40 cellular contexts compared by ENCODE assay signal in the genomic region with DNA sequence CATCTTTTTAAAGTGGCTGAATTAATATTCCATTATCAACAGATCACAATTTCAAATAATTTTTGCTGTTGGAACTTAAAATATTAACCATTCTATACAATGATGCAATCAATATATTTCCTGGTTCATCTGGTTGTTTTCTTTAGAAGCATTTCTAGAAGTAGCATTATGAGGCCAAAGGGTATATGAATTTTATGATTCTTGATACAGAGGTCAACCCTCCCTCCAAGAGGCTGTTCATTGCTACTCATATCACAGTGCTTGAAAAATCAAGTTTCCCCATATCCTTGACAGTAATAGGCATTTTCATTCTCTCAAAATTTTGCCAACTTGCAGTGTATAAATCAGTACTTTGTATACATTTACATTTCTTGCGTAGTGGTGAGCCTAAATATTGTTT.
"Had no signal": no experiment of that assay in that cellular context is flagged by ENCODE, and none has a peak within 500 bp of the region (broad histone marks: within the 10 kb centered on the region; RNA-seq: fewer than 3 reads in every experiment).

No MANE protein-coding gene starts in this region.

- H3K27ac Mint-ChIP-seq: activated naive CD4-positive, alpha-beta T cell treated with anti-CD3 and anti-CD28 coated beads for 36 hours; activated naive CD4-positive, alpha-beta T cell treated with anti-CD3 and anti-CD28 coated beads, Interleukin-2, amount 10 ng/mL, durations not matched to agents 7 days and 5 days; activated naive CD4-positive, alpha-beta T cell treated with anti-CD3 and anti-CD28 coated beads, Interleukin-2, amount 50 U/mL, for 24 hours; activated naive CD4-positive, alpha-beta T cell treated with anti-CD3 and anti-CD28 coated beads, Interleukin-2, amount 50 U/mL, for 72 hours; activated naive CD8-positive, alpha-beta T cell; activated naive CD8-positive, alpha-beta T cell treated with anti-CD3 and anti-CD28 coated beads for 36 hours; activated naive CD8-positive, alpha-beta T cell treated with anti-CD3 and anti-CD28 coated beads, Interleukin-2, amount 10 ng/mL, durations not matched to agents 7 days and 5 days; activated naive CD8-positive, alpha-beta T cell treated with anti-CD3 and anti-CD28 coated beads, Interleukin-2, amount 50 U/mL, for 24 hours; activated T-cell treated with anti-CD3 and anti-CD28 coated beads, Interleukin-2, amount 50 U/mL, for 24 hours; activated T-cell treated with anti-CD3 and anti-CD28 coated beads, Interleukin-2, amount 50 U/mL, for 72 hours; activated T-helper 1 cell treated with anti-CD3 and anti-CD28 coated beads, Interleukin-12 subunit alpha, Interleukin-12 subunit beta, Interleukin-2, Interleukin-4 antibody, amounts not matched to agents 30 ng/mL and 10 ng/mL and 1 ng/mL, durations not matched to agents 14 hours and 24 hours and 36 hours; activated T-helper 17 cell treated with anti-CD3 and anti-CD28 coated beads, Interleukin-2, amount 50 U/mL, for 72 hours; activated T-helper 2 cell treated with anti-CD3 and anti-CD28 coated beads, Interferon-gamma antibody, Interleukin-2, Interleukin-4, amounts not matched to agents 10 μg/mL and 5 μg/mL and 100 μg/mL, durations not matched to agents 14 hours and 24 hours and 36 hours; brain had no signal

- DNase-seq: activated effector memory CD4-positive, alpha-beta T cell treated with anti-CD3 and anti-CD28 coated beads, Interleukin-2, amount 50 U/mL, for 16 hours; activated effector memory CD4-positive, alpha-beta T cell treated with Interleukin-2 at 50 U/mL for 16 hours; activated gamma-delta T cell; activated gamma-delta T cell treated with Interleukin-2 at 50 U/mL for 16 hours; activated naive CD4-positive, alpha-beta T cell; activated naive CD4-positive, alpha-beta T cell treated with anti-CD3 and anti-CD28 coated beads for 36 hours; activated naive CD4-positive, alpha-beta T cell treated with anti-CD3 and anti-CD28 coated beads, Interleukin-2, amount 10 ng/mL, durations not matched to agents 7 days and 5 days; activated naive CD4-positive, alpha-beta T cell treated with anti-CD3 and anti-CD28 coated beads, Interleukin-2, amount 50 U/mL, for 16 hours; activated naive CD4-positive, alpha-beta T cell treated with Interleukin-2 at 50 U/mL for 16 hours; activated naive CD8-positive, alpha-beta T cell treated with anti-CD3 and anti-CD28 coated beads for 36 hours; activated naive CD8-positive, alpha-beta T cell treated with anti-CD3 and anti-CD28 coated beads, Interleukin-2, amount 10 ng/mL, durations not matched to agents 7 days and 5 days; activated naive CD8-positive, alpha-beta T cell treated with anti-CD3 and anti-CD28 coated beads, Interleukin-2, amount 50 U/mL, for 24 hours; activated T-cell treated with anti-CD3 and anti-CD28 coated beads, Interleukin-2, amount 50 U/mL, for 1 hour; activated T-cell treated with anti-CD3 and anti-CD28 coated beads, Interleukin-2, amount 50 U/mL, for 24 hours; activated T-cell treated with anti-CD3 and anti-CD28 coated beads, Interleukin-2, amount 50 U/mL, for 4 hours; activated T-cell treated with anti-CD3 and anti-CD28 coated beads, Interleukin-2, amount 50 U/mL, for 48 hours; activated T-cell treated with anti-CD3 and anti-CD28 coated beads, Interleukin-2, amount 50 U/mL, for 72 hours; adrenal gland; amniotic stem cell; amygdala; anterior cingulate cortex; aorta; body of pancreas; brain microvascular endothelial cell; caudate nucleus; central memory CD4-positive, alpha-beta T cell; cerebellar nuclear complex had no signal

- H3K9me3 ChIP-seq: adrenal gland, ascending aorta, body of pancreas, breast epithelium had no signal

- H3K36me3 Mint-ChIP-seq: activated naive CD4-positive, alpha-beta T cell treated with anti-CD3 and anti-CD28 coated beads, Interleukin-2, amount 10 ng/mL, durations not matched to agents 7 days and 5 days; activated naive CD4-positive, alpha-beta T cell treated with anti-CD3 and anti-CD28 coated beads, Interleukin-2, amount 50 U/mL, for 24 hours; activated naive CD4-positive, alpha-beta T cell treated with anti-CD3 and anti-CD28 coated beads, Interleukin-2, amount 50 U/mL, for 72 hours; activated naive CD8-positive, alpha-beta T cell; activated naive CD8-positive, alpha-beta T cell treated with anti-CD3 and anti-CD28 coated beads for 36 hours; activated naive CD8-positive, alpha-beta T cell treated with anti-CD3 and anti-CD28 coated beads, Interleukin-2, amount 10 ng/mL, durations not matched to agents 7 days and 5 days; brain had no signal

- H3K4me1 Mint-ChIP-seq: activated naive CD4-positive, alpha-beta T cell treated with anti-CD3 and anti-CD28 coated beads, Interleukin-2, amount 10 ng/mL, durations not matched to agents 7 days and 5 days; activated naive CD4-positive, alpha-beta T cell treated with anti-CD3 and anti-CD28 coated beads, Interleukin-2, amount 50 U/mL, for 24 hours; activated naive CD8-positive, alpha-beta T cell treated with anti-CD3 and anti-CD28 coated beads for 36 hours; activated naive CD8-positive, alpha-beta T cell treated with anti-CD3 and anti-CD28 coated beads, Interleukin-2, amount 10 ng/mL, durations not matched to agents 7 days and 5 days; activated naive CD8-positive, alpha-beta T cell treated with anti-CD3 and anti-CD28 coated beads, Interleukin-2, amount 50 U/mL, for 24 hours; activated T-helper 17 cell treated with anti-CD3 and anti-CD28 coated beads, Interleukin-2, amount 50 U/mL, for 72 hours; central memory CD8-positive, alpha-beta T cell had no signal

- H3K9me3 Mint-ChIP-seq: activated naive CD4-positive, alpha-beta T cell treated with anti-CD3 and anti-CD28 coated beads, Interleukin-2, amount 50 U/mL, for 24 hours; activated naive CD8-positive, alpha-beta T cell treated with anti-CD3 and anti-CD28 coated beads for 36 hours; activated naive CD8-positive, alpha-beta T cell treated with anti-CD3 and anti-CD28 coated beads, Interleukin-2, amount 10 ng/mL, durations not matched to agents 7 days and 5 days; activated T-cell treated with anti-CD3 and anti-CD28 coated beads, Interleukin-2, amount 50 U/mL, for 24 hours; brain; central memory CD8-positive, alpha-beta T cell had no signal

- H3K27me3 ChIP-seq: adrenal gland, ascending aorta, body of pancreas, brain microvascular endothelial cell, breast epithelium, cardiac muscle cell had no signal

- H3K36me3 ChIP-seq: adrenal gland, ascending aorta, brain microvascular endothelial cell, breast epithelium, cardiac muscle cell had no signal

- H3K4me3 ChIP-seq: adrenal gland, ascending aorta, body of pancreas, breast epithelium, cardiac muscle cell had no signal

- H3K27me3 Mint-ChIP-seq: activated naive CD4-positive, alpha-beta T cell treated with anti-CD3 and anti-CD28 coated beads, Interleukin-2, amount 10 ng/mL, durations not matched to agents 7 days and 5 days; activated naive CD4-positive, alpha-beta T cell treated with anti-CD3 and anti-CD28 coated beads, Interleukin-2, amount 50 U/mL, for 24 hours; activated naive CD8-positive, alpha-beta T cell; activated naive CD8-positive, alpha-beta T cell treated with anti-CD3 and anti-CD28 coated beads for 36 hours; activated naive CD8-positive, alpha-beta T cell treated with anti-CD3 and anti-CD28 coated beads, Interleukin-2, amount 10 ng/mL, durations not matched to agents 7 days and 5 days; activated naive CD8-positive, alpha-beta T cell treated with anti-CD3 and anti-CD28 coated beads, Interleukin-2, amount 50 U/mL, for 24 hours; activated T-cell treated with anti-CD3 and anti-CD28 coated beads, Interleukin-2, amount 50 U/mL, for 24 hours; activated T-helper 17 cell treated with anti-CD3 and anti-CD28 coated beads, Interleukin-2, amount 50 U/mL, for 72 hours; brain; central memory CD8-positive, alpha-beta T cell had no signal

- H3K4me1 ChIP-seq: adrenal gland, ascending aorta, body of pancreas, breast epithelium had no signal

- H3K4me3 Mint-ChIP-seq: activated naive CD4-positive, alpha-beta T cell treated with anti-CD3 and anti-CD28 coated beads for 36 hours; activated naive CD4-positive, alpha-beta T cell treated with anti-CD3 and anti-CD28 coated beads, Interleukin-2, amount 10 ng/mL, durations not matched to agents 7 days and 5 days; activated naive CD4-positive, alpha-beta T cell treated with anti-CD3 and anti-CD28 coated beads, Interleukin-2, amount 50 U/mL, for 24 hours; activated naive CD8-positive, alpha-beta T cell; activated naive CD8-positive, alpha-beta T cell treated with anti-CD3 and anti-CD28 coated beads for 36 hours; activated naive CD8-positive, alpha-beta T cell treated with anti-CD3 and anti-CD28 coated beads, Interleukin-2, amount 10 ng/mL, durations not matched to agents 7 days and 5 days; activated naive CD8-positive, alpha-beta T cell treated with anti-CD3 and anti-CD28 coated beads, Interleukin-2, amount 50 U/mL, for 24 hours; activated T-cell treated with anti-CD3 and anti-CD28 coated beads, Interleukin-2, amount 50 U/mL, for 24 hours; activated T-cell treated with anti-CD3 and anti-CD28 coated beads, Interleukin-2, amount 50 U/mL, for 4 hours; activated T-cell treated with anti-CD3 and anti-CD28 coated beads, Interleukin-2, amount 50 U/mL, for 72 hours; activated T-helper 1 cell treated with anti-CD3 and anti-CD28 coated beads, Interleukin-12 subunit alpha, Interleukin-12 subunit beta, Interleukin-2, Interleukin-4 antibody, amounts not matched to agents 30 ng/mL and 10 ng/mL and 1 ng/mL, durations not matched to agents 14 hours and 24 hours and 36 hours; activated T-helper 17 cell treated with anti-CD3 and anti-CD28 coated beads, Interleukin-2, amount 50 U/mL, for 72 hours; brain; central memory CD8-positive, alpha-beta T cell had no signal

- FAIRE-seq: astrocyte, bronchial epithelial cell had no signal

- ATAC-seq: activated naive CD4-positive, alpha-beta T cell treated with anti-CD3 and anti-CD28 coated beads, Interleukin-2, amount 50 U/mL, for 72 hours; activated naive CD8-positive, alpha-beta T cell treated with anti-CD3 and anti-CD28 coated beads, Interleukin-2, amount 50 U/mL, for 24 hours; activated T-cell treated with anti-CD3 and anti-CD28 coated beads, Interleukin-2, amount 50 U/mL, for 4 hours; activated T-cell treated with anti-CD3 and anti-CD28 coated beads, Interleukin-2, amount 50 U/mL, for 72 hours; activated T-helper 17 cell treated with anti-CD3 and anti-CD28 coated beads, Interleukin-2, amount 50 U/mL, for 72 hours; body of pancreas had no signal

- H3K27ac ChIP-seq: adrenal gland, ascending aorta, body of pancreas, brain microvascular endothelial cell, breast epithelium, cardiac muscle cell had no signal
